Comparison of ENCODE assay signal across 8 cellular contexts in the genomic region with DNA sequence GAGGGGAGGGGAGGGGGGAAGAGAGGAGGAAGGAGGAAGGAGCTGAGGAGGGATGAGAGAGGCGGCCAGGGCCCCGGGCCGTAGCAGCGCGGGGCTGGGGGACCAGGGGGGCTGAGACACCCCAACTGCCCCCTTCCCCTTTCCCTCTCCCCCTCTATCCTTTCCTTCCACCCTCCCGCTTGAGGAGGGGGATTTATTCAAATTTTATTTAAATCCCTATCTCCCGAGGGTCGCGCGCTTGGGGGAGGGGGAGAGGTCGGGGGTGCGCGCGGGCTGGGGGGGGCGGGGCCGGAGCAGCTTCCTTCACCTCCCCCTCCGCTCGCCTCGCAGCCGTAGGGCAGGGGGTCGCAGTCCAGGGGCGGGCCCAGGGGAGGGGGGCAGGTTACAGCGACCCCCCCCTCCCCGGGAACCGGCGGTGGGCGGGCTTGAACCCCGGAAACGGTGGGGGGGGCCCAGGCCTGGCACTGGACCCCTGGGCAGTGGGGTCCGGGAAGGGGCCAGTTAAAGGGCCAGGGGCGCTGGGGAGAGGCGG. TPM values are rescaled to one million over a fixed set of nuclear protein-coding genes. Genes with fewer than 3 reads are reported as not detected.
DNase-seq lines count a peak whose midpoint lies in the region; ATAC-seq, FAIRE-seq and TF ChIP-seq lines count a peak whose summit lies in the region.

A gene with protein sequence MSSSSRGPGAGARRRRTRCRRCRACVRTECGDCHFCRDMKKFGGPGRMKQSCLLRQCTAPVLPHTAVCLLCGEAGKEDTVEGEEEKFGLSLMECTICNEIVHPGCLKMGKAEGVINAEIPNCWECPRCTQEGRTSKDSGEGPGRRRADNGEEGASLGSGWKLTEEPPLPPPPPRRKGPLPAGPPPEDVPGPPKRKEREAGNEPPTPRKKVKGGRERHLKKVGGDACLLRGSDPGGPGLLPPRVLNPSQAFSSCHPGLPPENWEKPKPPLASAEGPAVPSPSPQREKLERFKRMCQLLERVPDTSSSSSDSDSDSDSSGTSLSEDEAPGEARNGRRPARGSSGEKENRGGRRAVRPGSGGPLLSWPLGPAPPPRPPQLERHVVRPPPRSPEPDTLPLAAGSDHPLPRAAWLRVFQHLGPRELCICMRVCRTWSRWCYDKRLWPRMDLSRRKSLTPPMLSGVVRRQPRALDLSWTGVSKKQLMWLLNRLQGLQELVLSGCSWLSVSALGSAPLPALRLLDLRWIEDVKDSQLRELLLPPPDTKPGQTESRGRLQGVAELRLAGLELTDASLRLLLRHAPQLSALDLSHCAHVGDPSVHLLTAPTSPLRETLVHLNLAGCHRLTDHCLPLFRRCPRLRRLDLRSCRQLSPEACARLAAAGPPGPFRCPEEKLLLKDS (plus strand): TSS at position 19 of the 532 bp plus-strand sequence. CDS start 2,183 bp downstream, outside the sequence.

- in situ Hi-C loops in KBM-7 (cut with MboI; ENCODE audit: low pct_unique_long_range_greater_than_20kb, low sequenced_read_pairs), result no loop called here

- intact Hi-C loops in pancreas (cut with DNase I), result no loop called here

- H3K36me3 ChIP-seq in SK-N-SH (replicated peaks in 1 of 2; ENCODE audit: control insufficient read depth in 1 of 2, insufficient read depth in 2 of 2, low read length in 1 of 2) (peaks cover 3 to 21% of the 10 kb centered on the region in 2 experiments), WERI-Rb-1 (peaks cover 14% of the 10 kb centered on the region), pancreas (no peaks in the 10 kb centered on the region)

- CTCF ChIA-PET in SK-N-SH (lab: Yijun Ruan, JAX), result interaction anchor here (1.1 to 1.2 kb wide), 2 partner anchors 11 to 18 kb away, joined by 3 to 5 read pairs; no protein-coding TSS in a partner anchor

- H3K9me3 ChIP-seq in SK-N-SH, result no peaks in the 10 kb centered on the region
- H3K9me3 ChIP-seq in WERI-Rb-1 (ENCODE audit: severe bottlenecking), result no peaks in the 10 kb centered on the region
- no peaks in the 10 kb centered on the region for H3K9me3 ChIP-seq in pancreas

- H3F3A ChIP-seq in SK-N-SH (replicated peaks; ENCODE audit: insufficient read depth), result peaks cover 12% of the 10 kb centered on the region

- H3K4me1 ChIP-seq in SK-N-SH (ENCODE audit: control insufficient read depth in 1 of 2, insufficient read depth in 2 of 2, low read depth in 1 of 2, low read length in 1 of 2), result peaks cover 0 to 23% of the 10 kb centered on the region in 2 experiments; a peak in 1 of 4 replicates
- H3K4me1 ChIP-seq in pancreas, result no peaks in the 10 kb centered on the region

- no peak for TF ChIP-seq CTCF in SK-N-SH (IDR thresholded peaks at IDR 0.05)
- TF ChIP-seq CTCF in WERI-Rb-1 (IDR thresholded peaks at IDR 0.05; ENCODE audit: low read depth, low read length), result no peak
- TF ChIP-seq CTCF in fibroblast of pulmonary artery (IDR thresholded peaks at IDR 0.05; ENCODE audit: low read length, missing control alignments), result no peak
- TF ChIP-seq CTCF in pancreas (IDR thresholded peaks at IDR 0.05), result no peak

- peak within 1 kb of the TSS; percentile 91 for H3K9ac ChIP-seq in SK-N-SH

- H3K79me2 ChIP-seq in SK-N-SH (ENCODE audit: insufficient read depth), result peaks cover 14% of the 10 kb centered on the region

- ATAC-seq in SK-N-SH treated with all-trans-retinoic acid at 6 μM for 48 hours (no peak), pancreas (no peak), HG03039 (IDR thresholded peaks at IDR 0.05; ENCODE audit: unreplicated experiment) (no peak), HG02970 (IDR thresholded peaks at IDR 0.05; ENCODE audit: low FRiP score, unreplicated experiment) (no peak)

- DNase-seq in SK-N-SH (peak; percentile 87), WERI-Rb-1 (no peak), fibroblast of pulmonary artery (ENCODE audit: low read depth) (no peak), pancreas (peak in 5 of 6 donors; percentile 61 to 83 (median 69)), KBM-7 (no peak)

- H3K4me3 ChIP-seq in SK-N-SH (ENCODE audit: low read depth in 2 of 2, low read length in 1 of 2) (peak within 1 kb of the TSS; percentile 80 to 88), WERI-Rb-1 (ENCODE audit: low read depth, low read length) (peak within 1 kb of the TSS; percentile 91), fibroblast of pulmonary artery (replicated peaks; ENCODE audit: low read depth, low read length) (peak within 1 kb of the TSS; percentile 69), pancreas (peak within 1 kb of the TSS; percentile 48 to 70 (median 56))

- peak within 1 kb of the TSS; percentile 97 for H3K4me2 ChIP-seq in SK-N-SH

- TF ChIP-seq EP300 in SK-N-SH (IDR thresholded peaks at IDR 0.05; ENCODE audit: borderline replicate concordance in 1 of 2, low read depth in 1 of 2, low read length in 1 of 2), result no peak

- TF ChIP-seq RAD21 in SK-N-SH (IDR thresholded peaks at IDR 0.05; ENCODE audit: low read length), result no peak

- no peaks in the 10 kb centered on the region for H4K20me1 ChIP-seq in SK-N-SH (ENCODE audit: insufficient read depth)

- no peaks in the 10 kb centered on the region for H3K9me2 ChIP-seq in SK-N-SH

- H3K27ac ChIP-seq in SK-N-SH (ENCODE audit: low read depth in 2 of 2, low read length in 1 of 2), result peak within 1 kb of the TSS; percentile 90 to 97
- peak within 1 kb of the TSS; percentile 97 for H3K27ac ChIP-seq in WERI-Rb-1
- peak within 1 kb of the TSS; percentile 78 to 95 (median 88) for H3K27ac ChIP-seq in pancreas

- H2AFZ ChIP-seq in SK-N-SH (ENCODE audit: low read depth), result peak within 1 kb of the TSS; percentile 78; the same call in 1 of the 2 replicates

- POLR2A ChIA-PET in SK-N-SH (lab: Yijun Ruan, JAX), result interaction anchor here (0.7 to 1.0 kb wide), 2 partner anchors 26 to 49 kb away, joined by 3 to 4 read pairs; no protein-coding TSS in a partner anchor

- FAIRE-seq in pancreas (lab: Jason Lieb, UNC), result no peak

- WGBS in SK-N-SH (ENCODE audit: low lambda C conversion rate), result 2% methylated on average over 13 of the region's 32 CpGs
- 0 to 1% methylated on average over 14 to 26 of the region's 32 CpGs for WGBS in pancreas, 2 donors

- H3K27me3 ChIP-seq in SK-N-SH (ENCODE audit: insufficient read depth) (no peaks in the 10 kb centered on the region), WERI-Rb-1 (ENCODE audit: insufficient read depth, low read depth, severe bottlenecking) (no peaks in the 10 kb centered on the region), pancreas (no peaks in the 10 kb centered on the region)

TF ChIP-seq in SK-N-SH, 30 proteins besides CTCF, POLR2A, EP300 and RAD21:
- TF ChIP-seq FOXM1 (IDR thresholded peaks at IDR 0.05; ENCODE audit: low read depth) (no peak), RFX5 (IDR thresholded peaks at IDR 0.05; ENCODE audit: low read length) (no peak), FOSL2 (IDR thresholded peaks at IDR 0.05; ENCODE audit: borderline replicate concordance, low read depth) (no peak)
- TF ChIP-seq, protein P1, sequence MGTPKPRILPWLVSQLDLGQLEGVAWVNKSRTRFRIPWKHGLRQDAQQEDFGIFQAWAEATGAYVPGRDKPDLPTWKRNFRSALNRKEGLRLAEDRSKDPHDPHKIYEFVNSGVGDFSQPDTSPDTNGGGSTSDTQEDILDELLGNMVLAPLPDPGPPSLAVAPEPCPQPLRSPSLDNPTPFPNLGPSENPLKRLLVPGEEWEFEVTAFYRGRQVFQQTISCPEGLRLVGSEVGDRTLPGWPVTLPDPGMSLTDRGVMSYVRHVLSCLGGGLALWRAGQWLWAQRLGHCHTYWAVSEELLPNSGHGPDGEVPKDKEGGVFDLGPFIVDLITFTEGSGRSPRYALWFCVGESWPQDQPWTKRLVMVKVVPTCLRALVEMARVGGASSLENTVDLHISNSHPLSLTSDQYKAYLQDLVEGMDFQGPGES (IDR thresholded peaks at IDR 0.05; ENCODE audit: low read depth, low read length), result no peak

TF ChIP-seq in SK-N-SH treated with all-trans-retinoic acid at 6 μM for 48 hours, 23 proteins besides CTCF, POLR2A, EP300 and RAD21 (continues in another document):
- TF ChIP-seq CSDC2 (CRISPR knock-in tag; IDR thresholded peaks at IDR 0.05) (no peak), SNAI2 (CRISPR knock-in tag; IDR thresholded peaks at IDR 0.05) (no peak), RARB (CRISPR knock-in tag; IDR thresholded peaks at IDR 0.05) (no peak), TCF4 (CRISPR knock-in tag; IDR thresholded peaks at IDR 0.05; ENCODE audit: borderline replicate concordance) (no peak), ZNF8 (CRISPR knock-in tag; IDR thresholded peaks at IDR 0.05) (no peak), GLIS3 (CRISPR knock-in tag; IDR thresholded peaks at IDR 0.05) (no peak), ZNF70 (CRISPR knock-in tag; IDR thresholded peaks at IDR 0.05) (no peak), PPARA (CRISPR knock-in tag; IDR thresholded peaks at IDR 0.05; ENCODE audit: borderline replicate concordance) (no peak), ARNTL (CRISPR knock-in tag; IDR thresholded peaks at IDR 0.05; ENCODE audit: borderline replicate concordance, low read depth) (no peak)
- TF ChIP-seq, protein P2, sequence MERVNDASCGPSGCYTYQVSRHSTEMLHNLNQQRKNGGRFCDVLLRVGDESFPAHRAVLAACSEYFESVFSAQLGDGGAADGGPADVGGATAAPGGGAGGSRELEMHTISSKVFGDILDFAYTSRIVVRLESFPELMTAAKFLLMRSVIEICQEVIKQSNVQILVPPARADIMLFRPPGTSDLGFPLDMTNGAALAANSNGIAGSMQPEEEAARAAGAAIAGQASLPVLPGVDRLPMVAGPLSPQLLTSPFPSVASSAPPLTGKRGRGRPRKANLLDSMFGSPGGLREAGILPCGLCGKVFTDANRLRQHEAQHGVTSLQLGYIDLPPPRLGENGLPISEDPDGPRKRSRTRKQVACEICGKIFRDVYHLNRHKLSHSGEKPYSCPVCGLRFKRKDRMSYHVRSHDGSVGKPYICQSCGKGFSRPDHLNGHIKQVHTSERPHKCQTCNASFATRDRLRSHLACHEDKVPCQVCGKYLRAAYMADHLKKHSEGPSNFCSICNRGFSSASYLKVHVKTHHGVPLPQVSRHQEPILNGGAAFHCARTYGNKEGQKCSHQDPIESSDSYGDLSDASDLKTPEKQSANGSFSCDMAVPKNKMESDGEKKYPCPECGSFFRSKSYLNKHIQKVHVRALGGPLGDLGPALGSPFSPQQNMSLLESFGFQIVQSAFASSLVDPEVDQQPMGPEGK (CRISPR knock-in tag; IDR thresholded peaks at IDR 0.05; ENCODE audit: borderline replicate concordance), result no peak

RNA-seq across cellular contexts. Expression of the gene that starts here (rescaled TPM):
- 18.3 and 20.6 TPM in 2 replicates for polyA plus RNA-seq in SK-N-SH (2012; rRNA removed)
- polyA plus RNA-seq in SK-N-SH (2012; cell fraction: cytosol; rRNA removed), result 8.6 and 15.1 TPM in 2 replicates
- 31.4 and 33.9 TPM in 2 replicates for polyA plus RNA-seq in SK-N-SH (2012; cell fraction: nucleus; rRNA removed)
- total RNA-seq in pancreas, result 10 to 100 TPM in 1 of 6 donors, 1 to 10 TPM in 5; 3.8 to 13.5 (median 4.6) TPM
- polyA plus RNA-seq in pancreas, result 10 to 100 TPM; 10.1 to 26.8 TPM

Comparison
In these comparisons a context has a peak if more than half of its experiments do, and no peak if none do; other contexts are left out.
1. DNase-seq: peak in SK-N-SH (single experiment) and pancreas (5 of 6); none in WERI-Rb-1 (single experiment), fibroblast of pulmonary artery (single experiment) and KBM-7 (single experiment).
2. Peak in every context shown above with its lines, with median percentiles within 50 percentile points of each other: H3K27ac ChIP-seq and H3K4me3 ChIP-seq.